ENCODE assay signal across 32 cellular contexts in genomic region chr1:75430526-75430925, GRCh38.
"Had no signal": no experiment of that assay in that cellular context is flagged by ENCODE, and none has a peak within 500 bp of the region (broad histone marks: within the 10 kb centered on the region; RNA-seq: fewer than 3 reads in every experiment).

No MANE protein-coding gene starts in this region.

- ATAC-seq: activated CD8-positive, alpha-beta memory T cell treated with anti-CD3 and anti-CD28 coated beads, Interleukin-2, amount 10 ng/mL, durations not matched to agents 7 days and 5 days; activated CD8-positive, alpha-beta T cell treated with anti-CD3 and anti-CD28 coated beads, Interleukin-2, amount 10 ng/mL, durations not matched to agents 7 days and 5 days; activated T-cell treated with anti-CD3 and anti-CD28 coated beads, Interleukin-2, amount 50 U/mL, for 72 hours; body of pancreas; effector memory CD8-positive, alpha-beta T cell; heart right ventricle; left lung; right lobe of liver; stimulated activated memory B cell treated with anti-CD40 and anti-IgM and Interleukin-4, amounts not matched to agents 10 μg/mL and 1 μg/mL and 100 μg/mL, for 72 hours; stimulated activated naive CD8-positive, alpha-beta T cell treated with anti-CD3 and anti-CD28 coated beads, Interleukin-15, amount 100 ng/mL, for 72 hours; T-cell had no signal

- H3K4me3 ChIP-seq: body of pancreas, cardiac muscle cell, coronary artery, heart right ventricle, left lung, lung, right lobe of liver, skin epidermis, vagina had no signal

- H3K27me3 ChIP-seq: body of pancreas, cardiac muscle cell, heart right ventricle, left lung, right lobe of liver, vagina had no signal

- H3K27ac ChIP-seq: body of pancreas, cardiac muscle cell, coronary artery, heart right ventricle, left lung, right lobe of liver, skin epidermis, vagina had no signal

- H3K4me1 Mint-ChIP-seq: activated B cell treated with CpG ODN at 0.5 μM for 24 hours; activated CD8-positive, alpha-beta memory T cell treated with anti-CD3 and anti-CD28 coated beads, Interleukin-2, amount 10 ng/mL, durations not matched to agents 7 days and 5 days; activated naive CD8-positive, alpha-beta T cell treated with anti-CD3 and anti-CD28 coated beads, Interleukin-2, amount 10 ng/mL, durations not matched to agents 7 days and 5 days; nephron; stimulated activated memory B cell treated with anti-CD40 and anti-IgM and Interleukin-4, amounts not matched to agents 10 μg/mL and 1 μg/mL and 100 μg/mL, for 72 hours; stimulated activated naive CD8-positive, alpha-beta T cell treated with anti-CD3 and anti-CD28 coated beads, Interleukin-15, amount 100 ng/mL, for 72 hours; T-cell had no signal

- H3K36me3 ChIP-seq: cardiac muscle cell, heart right ventricle, left lung, right lobe of liver, vagina had no signal

- H3K9me3 Mint-ChIP-seq: activated B cell treated with CpG ODN at 0.5 μM for 24 hours; activated naive CD8-positive, alpha-beta T cell treated with anti-CD3 and anti-CD28 coated beads, Interleukin-2, amount 10 ng/mL, durations not matched to agents 7 days and 5 days; activated T-cell treated with anti-CD3 and anti-CD28 coated beads, Interleukin-2, amount 50 U/mL, for 72 hours; nephron; stimulated activated memory B cell treated with anti-CD40 and anti-IgM and Interleukin-4, amounts not matched to agents 10 μg/mL and 1 μg/mL and 100 μg/mL, for 72 hours; stimulated activated naive CD8-positive, alpha-beta T cell treated with anti-CD3 and anti-CD28 coated beads, Interleukin-15, amount 100 ng/mL, for 72 hours; T-cell; T-helper 2 cell treated with Interferon-gamma antibody and Interleukin-4, amounts not matched to agents 5 μg/mL and 100 μg/mL, for 36 hours; type B pancreatic cell had no signal

- H3K27me3 Mint-ChIP-seq: activated B cell treated with CpG ODN at 0.5 μM for 24 hours; activated CD8-positive, alpha-beta memory T cell treated with anti-CD3 and anti-CD28 coated beads, Interleukin-2, amount 10 ng/mL, durations not matched to agents 7 days and 5 days; activated naive CD8-positive, alpha-beta T cell treated with anti-CD3 and anti-CD28 coated beads, Interleukin-2, amount 10 ng/mL, durations not matched to agents 7 days and 5 days; effector memory CD8-positive, alpha-beta T cell; stimulated activated memory B cell treated with anti-CD40 and anti-IgM and Interleukin-4, amounts not matched to agents 10 μg/mL and 1 μg/mL and 100 μg/mL, for 72 hours; stimulated activated naive CD8-positive, alpha-beta T cell treated with anti-CD3 and anti-CD28 coated beads, Interleukin-15, amount 100 ng/mL, for 72 hours; T-cell; type B pancreatic cell had no signal

- H3K36me3 Mint-ChIP-seq: activated CD8-positive, alpha-beta memory T cell treated with anti-CD3 and anti-CD28 coated beads, Interleukin-2, amount 10 ng/mL, durations not matched to agents 7 days and 5 days; activated naive CD8-positive, alpha-beta T cell treated with anti-CD3 and anti-CD28 coated beads, Interleukin-2, amount 10 ng/mL, durations not matched to agents 7 days and 5 days; stimulated activated memory B cell treated with anti-CD40 and anti-IgM and Interleukin-4, amounts not matched to agents 10 μg/mL and 1 μg/mL and 100 μg/mL, for 72 hours; T-cell; type B pancreatic cell had no signal

- H3K4me1 ChIP-seq: heart right ventricle, left lung, right lobe of liver, vagina had no signal

- H3K4me3 Mint-ChIP-seq: activated B cell treated with CpG ODN at 0.5 μM for 24 hours; activated CD8-positive, alpha-beta memory T cell treated with anti-CD3 and anti-CD28 coated beads, Interleukin-2, amount 10 ng/mL, durations not matched to agents 7 days and 5 days; activated CD8-positive, alpha-beta T cell treated with anti-CD3 and anti-CD28 coated beads, Interleukin-2, amount 10 ng/mL, durations not matched to agents 7 days and 5 days; activated naive CD8-positive, alpha-beta T cell treated with anti-CD3 and anti-CD28 coated beads, Interleukin-2, amount 10 ng/mL, durations not matched to agents 7 days and 5 days; activated T-cell treated with anti-CD3 and anti-CD28 coated beads, Interleukin-2, amount 50 U/mL, for 72 hours; effector memory CD8-positive, alpha-beta T cell; nephron; stimulated activated memory B cell treated with anti-CD40 and anti-IgM and Interleukin-4, amounts not matched to agents 10 μg/mL and 1 μg/mL and 100 μg/mL, for 72 hours; stimulated activated naive CD8-positive, alpha-beta T cell treated with anti-CD3 and anti-CD28 coated beads, Interleukin-15, amount 100 ng/mL, for 72 hours; T-cell; T-helper 2 cell treated with Interferon-gamma antibody and Interleukin-4, amounts not matched to agents 5 μg/mL and 100 μg/mL, for 36 hours; type B pancreatic cell had no signal

- DNase-seq: activated B cell treated with CpG ODN at 0.5 μM for 24 hours; activated CD8-positive, alpha-beta memory T cell treated with anti-CD3 and anti-CD28 coated beads, Interleukin-2, amount 10 ng/mL, durations not matched to agents 7 days and 5 days; activated CD8-positive, alpha-beta T cell treated with anti-CD3 and anti-CD28 coated beads, Interleukin-2, amount 10 ng/mL, durations not matched to agents 7 days and 5 days; activated effector memory CD4-positive, alpha-beta T cell treated with Interleukin-2 at 50 U/mL for 16 hours; activated naive CD4-positive, alpha-beta T cell treated with Interleukin-2 at 50 U/mL for 16 hours; activated naive CD8-positive, alpha-beta T cell treated with anti-CD3 and anti-CD28 coated beads, Interleukin-2, amount 10 ng/mL, durations not matched to agents 7 days and 5 days; activated T-cell treated with anti-CD3 and anti-CD28 coated beads for 4 hours; activated T-cell treated with anti-CD3 and anti-CD28 coated beads, Interleukin-2, amount 50 U/mL, for 72 hours; amniotic stem cell; body of pancreas; cerebellar nuclear complex; effector memory CD8-positive, alpha-beta T cell; foreskin melanocyte; heart right ventricle; left lung; posterior cingulate gyrus; right lobe of liver; stimulated activated CD4-positive, alpha-beta T cell treated with anti-CD3 and anti-CD28 coated beads, Interleukin-1b, Interleukin-23, amount 100 ng/mL, for 48 hours; stimulated activated CD4-positive, alpha-beta T cell treated with anti-CD3 and anti-CD28 coated beads, Interleukin-4, amount 100 ng/mL, for 4 hours; stimulated activated CD8-positive, alpha-beta memory T cell treated with anti-CD3 and anti-CD28 coated beads, Interleukin-4, amount 100 ng/mL, for 48 hours; stimulated activated naive CD8-positive, alpha-beta T cell treated with anti-CD3 and anti-CD28 coated beads, Interleukin-15, amount 100 ng/mL, for 72 hours; substantia nigra; T-cell had no signal

- H3K27ac Mint-ChIP-seq: activated B cell treated with CpG ODN at 0.5 μM for 24 hours; activated CD8-positive, alpha-beta memory T cell treated with anti-CD3 and anti-CD28 coated beads, Interleukin-2, amount 10 ng/mL, durations not matched to agents 7 days and 5 days; activated CD8-positive, alpha-beta T cell treated with anti-CD3 and anti-CD28 coated beads, Interleukin-2, amount 10 ng/mL, durations not matched to agents 7 days and 5 days; activated naive CD8-positive, alpha-beta T cell treated with anti-CD3 and anti-CD28 coated beads, Interleukin-2, amount 10 ng/mL, durations not matched to agents 7 days and 5 days; activated T-cell treated with anti-CD3 and anti-CD28 coated beads, Interleukin-2, amount 50 U/mL, for 72 hours; effector memory CD8-positive, alpha-beta T cell; nephron; stimulated activated memory B cell treated with anti-CD40 and anti-IgM and Interleukin-4, amounts not matched to agents 10 μg/mL and 1 μg/mL and 100 μg/mL, for 72 hours; stimulated activated naive CD8-positive, alpha-beta T cell treated with anti-CD3 and anti-CD28 coated beads, Interleukin-15, amount 100 ng/mL, for 72 hours; T-cell; T-helper 2 cell treated with Interferon-gamma antibody and Interleukin-4, amounts not matched to agents 5 μg/mL and 100 μg/mL, for 36 hours; type B pancreatic cell had no signal
